26 cellular contexts compared by ENCODE assay signal in genomic region chr18:78696698-78697435, GRCh38.
"Had no signal": no experiment of that assay in that cellular context is flagged by ENCODE, and none has a peak within 500 bp of the region (broad histone marks: within the 10 kb centered on the region; RNA-seq: fewer than 3 reads in every experiment).

No MANE protein-coding gene starts in this region.

- H3K4me1 Mint-ChIP-seq: immature natural killer cell; memory B cell; nephron; stimulated activated effector memory CD8-positive, alpha-beta T cell treated with anti-CD3 and anti-CD28 coated beads, Interleukin-12 subunit alpha, Interleukin-12 subunit beta, amount 100 ng/mL, for 72 hours had no signal

- H3K4me3 Mint-ChIP-seq: immature natural killer cell; memory B cell; naive thymus-derived CD8-positive, alpha-beta T cell; nephron; neural progenitor cell; stimulated activated effector memory CD8-positive, alpha-beta T cell treated with anti-CD3 and anti-CD28 coated beads, Interleukin-12 subunit alpha, Interleukin-12 subunit beta, amount 100 ng/mL, for 72 hours; stimulated activated naive CD8-positive, alpha-beta T cell treated with anti-CD3 and anti-CD28 coated beads, Interleukin-15, Interleukin-2, amounts not matched to agents 100 ng/mL and 50 ng/mL, for 24 hours had no signal

- H3K9me3 ChIP-seq: heart left ventricle, left ventricle myocardium inferior, ovary, psoas muscle, right lobe of liver, suprapubic skin, thoracic aorta, tibial artery, upper lobe of right lung had no signal

- H3K9me3 Mint-ChIP-seq: naive thymus-derived CD8-positive, alpha-beta T cell; nephron; neural progenitor cell; stimulated activated effector memory CD8-positive, alpha-beta T cell treated with anti-CD3 and anti-CD28 coated beads, Interleukin-12 subunit alpha, Interleukin-12 subunit beta, amount 100 ng/mL, for 72 hours; stimulated activated naive CD8-positive, alpha-beta T cell treated with anti-CD3 and anti-CD28 coated beads, Interleukin-15, Interleukin-2, amounts not matched to agents 100 ng/mL and 50 ng/mL, for 24 hours had no signal

- H3K9ac ChIP-seq: neural progenitor cell had no signal

- H3K4me3 ChIP-seq: heart left ventricle, left ventricle myocardium inferior, neural progenitor cell, ovary, psoas muscle, right lobe of liver, spleen, suprapubic skin, thoracic aorta, tibial artery, upper lobe of right lung had no signal

- H3K27ac Mint-ChIP-seq: immature natural killer cell; memory B cell; naive thymus-derived CD8-positive, alpha-beta T cell; nephron; stimulated activated effector memory CD8-positive, alpha-beta T cell treated with anti-CD3 and anti-CD28 coated beads, Interleukin-12 subunit alpha, Interleukin-12 subunit beta, amount 100 ng/mL, for 72 hours; stimulated activated naive CD8-positive, alpha-beta T cell treated with anti-CD3 and anti-CD28 coated beads, Interleukin-15, Interleukin-2, amounts not matched to agents 100 ng/mL and 50 ng/mL, for 24 hours had no signal

- H3K27ac ChIP-seq: heart left ventricle, left ventricle myocardium inferior, neural progenitor cell, ovary, psoas muscle, right lobe of liver, spleen, suprapubic skin, thoracic aorta, tibial artery, upper lobe of right lung had no signal

- H3K36me3 Mint-ChIP-seq: immature natural killer cell; memory B cell; naive thymus-derived CD8-positive, alpha-beta T cell; neural progenitor cell; stimulated activated effector memory CD8-positive, alpha-beta T cell treated with anti-CD3 and anti-CD28 coated beads, Interleukin-12 subunit alpha, Interleukin-12 subunit beta, amount 100 ng/mL, for 72 hours had no signal

- H3K4me1 ChIP-seq: heart left ventricle, left ventricle myocardium inferior, psoas muscle, right lobe of liver, spleen, suprapubic skin, tibial artery, upper lobe of right lung had no signal

- H3K27me3 Mint-ChIP-seq: stimulated activated naive CD8-positive, alpha-beta T cell treated with anti-CD3 and anti-CD28 coated beads, Interleukin-15, Interleukin-2, amounts not matched to agents 100 ng/mL and 50 ng/mL, for 24 hours had no signal

- H3K27me3 ChIP-seq: neural progenitor cell, ovary, right lobe of liver, upper lobe of right lung had no signal

- FAIRE-seq: islet of Langerhans, small intestine, urothelium cell line had no signal

- ATAC-seq: heart left ventricle; naive thymus-derived CD8-positive, alpha-beta T cell; psoas muscle; right lobe of liver; stimulated activated effector memory CD8-positive, alpha-beta T cell treated with anti-CD3 and anti-CD28 coated beads, Interleukin-12 subunit alpha, Interleukin-12 subunit beta, amount 100 ng/mL, for 72 hours; upper lobe of right lung had no signal

- DNase-seq: glutamatergic neuron; heart left ventricle; hypothalamus; immature natural killer cell; left ventricle myocardium inferior; naive thymus-derived CD8-positive, alpha-beta T cell; ovary; posterior cingulate gyrus; psoas muscle; right lobe of liver; small intestine; spleen; stimulated activated CD4-positive, alpha-beta T cell treated with anti-CD3 and anti-CD28 coated beads, Interleukin-4, amount 100 ng/mL, for 24 hours; stimulated activated naive CD4-positive, alpha-beta T cell; tibial artery; trophoblast cell; upper lobe of right lung had no signal

- H3K36me3 ChIP-seq: heart left ventricle, left ventricle myocardium inferior, neural progenitor cell, ovary, right lobe of liver, spleen, suprapubic skin, thoracic aorta, tibial artery, upper lobe of right lung had no signal
